In genomic region chr3:5026046-5026362, GRCh38 we compare ENCODE assay signal across 8 cellular contexts.
DNase-seq lines count a peak whose midpoint lies in the region; ATAC-seq and TF ChIP-seq lines count a peak whose summit lies in the region.

No MANE protein-coding gene starts in this region.

- peaks cover 73% of the 10 kb centered on the region for H3K4me1 Mint-ChIP-seq in activated naive CD8-positive, alpha-beta T cell treated with anti-CD3 and anti-CD28 coated beads, Interleukin-2, amount 50 U/mL, for 24 hours
- peaks cover 72% of the 10 kb centered on the region for H3K4me1 Mint-ChIP-seq in stimulated activated memory B cell treated with anti-CD40 and anti-IgM and Interleukin-4, amounts not matched to agents 10 μg/mL and 1 μg/mL and 100 μg/mL, for 72 hours

- CTCF ChIA-PET in HEK293 (lab: Yijun Ruan, JAX) = interaction anchor here (0.5 to 3.9 kb wide), 18 partner anchors 9 to 367 kb away, joined by 3 to 20 read pairs (median 4); no protein-coding TSS in a partner anchor
- CTCF ChIA-PET in GM10248 (lab: Yijun Ruan, JAX) = interaction anchor here (0.6 to 4.7 kb wide), 24 partner anchors 9 to 316 kb away, joined by 3 to 31 read pairs (median 4); partner anchors contain the start of gene BHLHE40

- H3K9me3 Mint-ChIP-seq in activated naive CD8-positive, alpha-beta T cell treated with anti-CD3 and anti-CD28 coated beads, Interleukin-2, amount 50 U/mL, for 24 hours = no peaks in the 10 kb centered on the region
- H3K9me3 Mint-ChIP-seq in stimulated activated memory B cell treated with anti-CD40 and anti-IgM and Interleukin-4, amounts not matched to agents 10 μg/mL and 1 μg/mL and 100 μg/mL, for 72 hours = no peaks in the 10 kb centered on the region

- peaks cover 2% of the 10 kb centered on the region for H3K27me3 Mint-ChIP-seq in activated naive CD8-positive, alpha-beta T cell treated with anti-CD3 and anti-CD28 coated beads, Interleukin-2, amount 50 U/mL, for 24 hours
- H3K27me3 Mint-ChIP-seq in stimulated activated memory B cell treated with anti-CD40 and anti-IgM and Interleukin-4, amounts not matched to agents 10 μg/mL and 1 μg/mL and 100 μg/mL, for 72 hours = no peaks in the 10 kb centered on the region

- H3K4me1 ChIP-seq in HEK293 (ENCODE audit: control insufficient read depth, insufficient read depth, low read length) (no peaks in the 10 kb centered on the region; the same call in 1 of the 2 replicates), iPS-20b (ENCODE audit: insufficient read depth, low read length) (no peaks in the 10 kb centered on the region)

- peak overlapping the region; percentile 61; the same call in 1 of the 2 replicates for H3K9ac ChIP-seq in iPS-20b (ENCODE audit: low read depth, low read length)

- no peak overlapping the region; the same call in 1 of the 2 replicates for H3K4me3 ChIP-seq in HEK293 (ENCODE audit: low read depth, low read length)
- H3K4me3 ChIP-seq in iPS-20b (ENCODE audit: low read length) = peak overlapping the region; percentile 85; the same call in 1 of the 2 replicates

- H3K36me3 ChIP-seq in HEK293 (ENCODE audit: control insufficient read depth in 2 of 2, insufficient read depth in 1 of 2, low read length in 2 of 2) (no peaks in the 10 kb centered on the region), iPS-20b (ENCODE audit: insufficient read depth, low read depth, low read length) (no peaks in the 10 kb centered on the region)

- peak overlapping the region; percentile 69 for H3K27ac Mint-ChIP-seq in activated naive CD8-positive, alpha-beta T cell treated with anti-CD3 and anti-CD28 coated beads, Interleukin-2, amount 50 U/mL, for 24 hours
- H3K27ac Mint-ChIP-seq in stimulated activated memory B cell treated with anti-CD40 and anti-IgM and Interleukin-4, amounts not matched to agents 10 μg/mL and 1 μg/mL and 100 μg/mL, for 72 hours = peak overlapping the region; percentile 85

- H3K4me3 Mint-ChIP-seq in activated naive CD8-positive, alpha-beta T cell treated with anti-CD3 and anti-CD28 coated beads, Interleukin-2, amount 50 U/mL, for 24 hours = peak overlapping the region; percentile 11
- H3K4me3 Mint-ChIP-seq in stimulated activated memory B cell treated with anti-CD40 and anti-IgM and Interleukin-4, amounts not matched to agents 10 μg/mL and 1 μg/mL and 100 μg/mL, for 72 hours = peak overlapping the region; percentile 48

- H3K27me3 ChIP-seq in iPS-20b (ENCODE audit: insufficient read depth, low read length) = no peaks in the 10 kb centered on the region

- TF ChIP-seq CTCF in HEK293 (tag by site-specific recombination; IDR thresholded peaks at IDR 0.05) (no peak), GM10248 (IDR thresholded peaks at IDR 0.05; ENCODE audit: control extremely low read depth, extremely low read depth, low read depth, missing control alignments) (no peak)

- H3K27ac ChIP-seq in HEK293 (ENCODE audit: extremely low read depth, low read depth, low read length) (peak overlapping the region; percentile 90), iPS-20b (ENCODE audit: low read length) (no peak overlapping the region)

- H3K36me3 Mint-ChIP-seq in activated naive CD8-positive, alpha-beta T cell treated with anti-CD3 and anti-CD28 coated beads, Interleukin-2, amount 50 U/mL, for 24 hours (ENCODE audit: low read depth) = no peaks in the 10 kb centered on the region
- H3K36me3 Mint-ChIP-seq in stimulated activated memory B cell treated with anti-CD40 and anti-IgM and Interleukin-4, amounts not matched to agents 10 μg/mL and 1 μg/mL and 100 μg/mL, for 72 hours = no peaks in the 10 kb centered on the region

- POLR2A ChIA-PET in HEK293 (lab: Yijun Ruan, JAX) = interaction anchor here (0.8 to 8.3 kb wide), 10 partner anchors 9 to 315 kb away, joined by 3 to 332 read pairs (median 4); partner anchors contain the start of gene BHLHE40
- POLR2A ChIA-PET in GM10248 (lab: Yijun Ruan, JAX) = interaction anchor here (0.7 kb wide), 2 partner anchors 26 to 42 kb away, joined by 4 read pairs; no protein-coding TSS in a partner anchor

- H3K9me3 ChIP-seq in HEK293 (ENCODE audit: control insufficient read depth, insufficient read depth, low read depth, low read length) (no peaks in the 10 kb centered on the region), iPS-20b (ENCODE audit: insufficient read depth, low read depth, low read length) (no peaks in the 10 kb centered on the region)

- ATAC-seq in activated naive CD8-positive, alpha-beta T cell treated with anti-CD3 and anti-CD28 coated beads, Interleukin-2, amount 50 U/mL, for 24 hours = peak; percentile 1
- no peak for ATAC-seq in stimulated activated memory B cell treated with anti-CD40 and anti-IgM and Interleukin-4, amounts not matched to agents 10 μg/mL and 1 μg/mL and 100 μg/mL, for 72 hours

- DNase-seq in activated naive CD8-positive, alpha-beta T cell treated with anti-CD3 and anti-CD28 coated beads, Interleukin-2, amount 50 U/mL, for 24 hours = no peak
- DNase-seq in SHP77 (lab: John Stamatoyannopoulos, UW) (no peak), NCI-H345 treated with DMSO at 0.1 percent for 48 hours (lab: John Stamatoyannopoulos, UW; ENCODE audit: unreplicated experiment) (no peak), GM10248 (ENCODE audit: extremely low spot score) (no peak), superior temporal gyrus (ENCODE audit: extremely low spot score) (no peak)

TF ChIP-seq in HEK293, 187 proteins besides CTCF, POLR2A, EP300 and RAD21:
- peak; percentile 43; the same call in 1 of the 2 replicates for TF ChIP-seq EGR2 (tag by site-specific recombination; IDR thresholded peaks at IDR 0.05; ENCODE audit: low read depth)
- no peak for TF ChIP-seq MZF1 (tag by site-specific recombination; IDR thresholded peaks at IDR 0.05; ENCODE audit: borderline replicate concordance)
TF ChIP-seq in HEK293: peak in this region for 1.
